In genomic region chr1:211578640-211579433, GRCh38 we compare ENCODE assay signal across 1 cellular context.
TF ChIP-seq lines count a peak whose summit lies in the region.

Gene SLC30A1 (minus strand): TSS chr1:211579161. CDS start chr1:211578612, 549 bp downstream.

TF ChIP-seq in GM12878, 131 proteins besides CTCF, POLR2A, EP300 and RAD21 (continued from another document):
- TF ChIP-seq ZNF592 (IDR thresholded peaks at IDR 0.05) (no peak), TBL1XR1 (IDR thresholded peaks at IDR 0.05; ENCODE audit: low read depth, low read length) (no peak), HDAC6 (IDR thresholded peaks at IDR 0.05; ENCODE audit: unreplicated experiment) (no peak), EED (IDR thresholded peaks at IDR 0.05; ENCODE audit: low read depth) (no peak)
